Comparison of ENCODE assay signal across 35 cellular contexts in the genomic region with DNA sequence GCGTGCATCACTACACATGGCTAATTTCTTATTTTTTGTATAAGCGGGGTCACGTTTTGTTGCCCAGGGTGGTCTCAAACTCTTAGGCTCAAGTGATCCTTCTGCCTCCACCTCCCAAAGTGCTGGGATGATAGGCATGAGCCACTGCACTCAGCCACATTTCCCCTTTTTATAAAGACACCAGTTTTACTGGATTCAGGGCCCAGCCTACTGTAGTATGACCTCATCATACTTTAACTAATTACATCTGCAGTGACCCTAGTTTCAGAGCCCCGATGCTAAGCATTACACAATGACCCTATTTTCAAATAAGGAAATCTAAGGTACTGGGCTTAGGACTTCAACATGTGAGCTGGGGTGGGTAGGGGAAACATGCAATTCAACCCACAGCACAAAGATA.
"Had no signal": no experiment of that assay in that cellular context is flagged by ENCODE, and none has a peak within 500 bp of the region (broad histone marks: within the 10 kb centered on the region; RNA-seq: fewer than 3 reads in every experiment).

No MANE protein-coding gene starts in this region.

- DNase-seq: activated CD4-positive, alpha-beta memory T cell treated with anti-CD3 and anti-CD28 coated beads, Interleukin-2, amount 10 ng/mL, durations not matched to agents 7 days and 5 days; activated CD4-positive, alpha-beta T cell treated with anti-CD3 and anti-CD28 coated beads for 1 hour; activated CD4-positive, alpha-beta T cell treated with anti-CD3 and anti-CD28 coated beads for 48 hours; activated CD4-positive, CD25-positive, alpha-beta regulatory T cell; activated CD8-positive, alpha-beta memory T cell treated with anti-CD3 and anti-CD28 coated beads for 24 hours; activated CD8-positive, alpha-beta memory T cell treated with anti-CD3 and anti-CD28 coated beads, Interleukin-2, amount 10 ng/mL, durations not matched to agents 7 days and 5 days; activated CD8-positive, alpha-beta memory T cell treated with anti-CD3 and anti-CD28 coated beads, Interleukin-2, amount 50 U/mL, for 48 hours; activated effector memory CD4-positive, alpha-beta T cell treated with Interleukin-2 at 50 U/mL for 16 hours; activated naive CD4-positive, alpha-beta T cell treated with anti-CD3 and anti-CD28 coated beads, Interleukin-2, amount 10 ng/mL, durations not matched to agents 7 days and 5 days; activated naive CD8-positive, alpha-beta T cell treated with anti-CD3 and anti-CD28 coated beads, Interleukin-2, amount 50 U/mL, for 24 hours; activated T-cell treated with anti-CD3 and anti-CD28 coated beads, Interleukin-2, amount 50 U/mL, for 48 hours; anterior cingulate cortex; caudate nucleus; cerebellar nuclear complex; Karpas-422; KBM-7; NCI-H1048; NCI-H1105 treated with DMSO at 0.1 percent for 48 hours; NCI-H1436; NCI-H1694; NCI-H1930; NCI-H2081 treated with DMSO at 0.1 percent for 48 hours; NCI-H226; NCI-H446 treated with DMSO at 0.1 percent for 48 hours; NCI-H524 treated with DMSO at 0.1 percent for 48 hours; NK-92 treated with Interleukin-12 subunit alpha and Interleukin-12 subunit beta, amount 100 ng/mL, for 24 hours; PC-9; SJCRH30; T-cell; T-helper 17 cell; T-helper 9 cell; WERI-Rb-1 had no signal

- H3K27ac ChIP-seq: PC-9, RWPE1, SJCRH30, SK-N-MC, WERI-Rb-1 had no signal

- H3K9me3 ChIP-seq: SJCRH30 had no signal

- H3K36me3 ChIP-seq: SJCRH30, WERI-Rb-1 had no signal

- ATAC-seq: activated CD8-positive, alpha-beta memory T cell treated with anti-CD3 and anti-CD28 coated beads, Interleukin-2, amount 10 ng/mL, durations not matched to agents 7 days and 5 days; activated naive CD8-positive, alpha-beta T cell treated with anti-CD3 and anti-CD28 coated beads, Interleukin-2, amount 50 U/mL, for 24 hours; Right ventricle myocardium inferior; T-cell; T-helper 17 cell had no signal

- H3K4me3 ChIP-seq: PC-9, SJCRH30, SK-N-MC had no signal
